17 cellular contexts compared by ENCODE assay signal in the genomic region with DNA sequence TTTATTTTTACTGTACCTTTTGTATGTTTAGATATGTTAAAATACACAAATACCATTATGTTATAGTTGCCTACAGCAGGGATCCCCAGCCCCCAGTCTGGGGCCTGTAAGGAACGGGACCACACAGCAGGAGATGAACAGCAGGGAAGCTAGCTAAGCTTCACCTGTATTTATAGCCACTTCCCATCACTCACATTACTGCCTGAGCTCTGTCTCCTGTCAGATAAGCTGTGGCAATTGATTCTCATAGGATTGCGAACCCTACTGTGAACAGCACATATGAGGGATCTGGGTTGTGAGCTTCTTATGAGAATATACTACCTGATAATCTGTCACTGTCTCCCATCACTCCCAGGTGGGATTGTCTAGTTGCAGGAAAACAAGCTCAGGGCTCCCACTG.
DNase-seq lines count a peak whose midpoint lies in the region; ATAC-seq and TF ChIP-seq lines count a peak whose summit lies in the region.
"Had no signal": no experiment of that assay in that cellular context is flagged by ENCODE, and none has a peak within 500 bp of the region (broad histone marks: within the 10 kb centered on the region; RNA-seq: fewer than 3 reads in every experiment).

No MANE protein-coding gene starts in this region.

- H3K9me3 Mint-ChIP-seq in H9: no peaks in the 10 kb centered on the region
- H3K9me3 Mint-ChIP-seq: CD8-positive, alpha-beta memory T cell; HFFc6 had no signal

- no CpG with 5 or more reads among the region's 2 CpGs for WGBS in H9 (ENCODE audit: extremely low coverage, insufficient read length, low lambda C conversion rate)

- H3K27ac Mint-ChIP-seq in H9: no peak overlapping the region
- H3K27ac Mint-ChIP-seq: CD8-positive, alpha-beta memory T cell; HFFc6 had no signal

- H2BK12ac ChIP-seq in H9 (ENCODE audit: insufficient read length, low read depth, low read length): no peak overlapping the region

- H3K9ac ChIP-seq in H9 (ENCODE audit: extremely low read depth, insufficient read length, low read length): no peak overlapping the region
- H3K9ac ChIP-seq: BLaER1, GM23248 had no signal

- TF ChIP-seq EP300 in Ishikawa (IDR thresholded peaks at IDR 0.05; ENCODE audit: borderline replicate concordance): peak; percentile 24; the same call in 1 of the 2 replicates

- peak in 2 of 3 experiments; percentile 45 to 77 for DNase-seq in NCI-H1417 (lab: John Stamatoyannopoulos, UW)
- no peak for DNase-seq in NCI-H1417 treated with DMSO at 0.1 percent for 48 hours (lab: John Stamatoyannopoulos, UW)
- peak; percentile 9 for DNase-seq in NCI-H82 treated with DMSO at 0.1 percent for 48 hours (lab: John Stamatoyannopoulos, UW; ENCODE audit: unreplicated experiment)
- no peak for DNase-seq in NCI-H748 (lab: John Stamatoyannopoulos, UW; ENCODE audit: unreplicated experiment)
- DNase-seq in H9: no peak
- no peak for DNase-seq in Right ventricle myocardium inferior (ENCODE audit: missing footprints)
- DNase-seq: AML-193; CD8-positive, alpha-beta memory T cell; DMS 273 treated with DMSO at 0.1 percent for 48 hours; GM23248; H7; HFFc6; KBM-7 had no signal

- H3K56ac ChIP-seq in H9 (ENCODE audit: insufficient read length, low read depth, low read length): no peak overlapping the region

- no peak for TF ChIP-seq CTCF in H9 (conservative IDR thresholded peaks at IDR 0.05)

- H3K18ac ChIP-seq in H9 (ENCODE audit: insufficient read length, low read depth, low read length): no peak overlapping the region

- H2AK5ac ChIP-seq in H9 (ENCODE audit: insufficient read length, low read length): no peak overlapping the region

- no peak overlapping the region for H3K4me3 Mint-ChIP-seq in H9
- H3K4me3 Mint-ChIP-seq: CD8-positive, alpha-beta memory T cell; HFFc6 had no signal

- TF ChIP-seq RAD21 in Ishikawa (IDR thresholded peaks at IDR 0.05; ENCODE audit: low read depth): no peak

- peaks cover 3% of the 10 kb centered on the region for H4K20me1 ChIP-seq in H9 (ENCODE audit: control insufficient read depth, insufficient read depth, insufficient read length)
- H4K20me1 ChIP-seq: BLaER1 had no signal

- no peak overlapping the region for H3K27ac ChIP-seq in H9 (ENCODE audit: insufficient read length, low read depth, low read length)
- H3K27ac ChIP-seq: 22Rv1, BLaER1, GM23248 had no signal

- H2AFZ ChIP-seq in H9 (ENCODE audit: low read length): no peak overlapping the region
- H2AFZ ChIP-seq: GM23248 had no signal

- H3K27me3 ChIP-seq in H9 (ENCODE audit: insufficient read depth, low read length): no peaks in the 10 kb centered on the region
- H3K27me3 ChIP-seq: BLaER1 had no signal

- no peaks in the 10 kb centered on the region for H3K4me1 ChIP-seq in H9 (ENCODE audit: insufficient read depth, low read length)
- H3K4me1 ChIP-seq: BLaER1 had no signal

- no peaks in the 10 kb centered on the region for H3K23me2 ChIP-seq in H9 (ENCODE audit: insufficient read length, low read depth, low read length, poor library complexity, severe bottlenecking)

- H3K79me1 ChIP-seq in H9 (ENCODE audit: insufficient read depth, low read depth, low read length, poor library complexity, severe bottlenecking): no peaks in the 10 kb centered on the region

- no peak overlapping the region for H4K5ac ChIP-seq in H9 (ENCODE audit: insufficient read length, low read depth, low read length)

- H3K27me3 Mint-ChIP-seq in H9 (ENCODE audit: low read depth): no peaks in the 10 kb centered on the region
- H3K27me3 Mint-ChIP-seq: CD8-positive, alpha-beta memory T cell had no signal

- H3K4me1 Mint-ChIP-seq in H9: peaks cover 4 to 6% of the 10 kb centered on the region in 2 experiments
- H3K4me1 Mint-ChIP-seq: CD8-positive, alpha-beta memory T cell had no signal

- no peak overlapping the region for H2BK15ac ChIP-seq in H9 (ENCODE audit: low read depth, low read length)

- no peak for ATAC-seq in Right ventricle myocardium inferior
- no peak for ATAC-seq in HG03175 (IDR thresholded peaks at IDR 0.05; ENCODE audit: unreplicated experiment)

- no peak overlapping the region for H4K8ac ChIP-seq in H9 (replicated peaks; ENCODE audit: insufficient read length, low read depth, low read length)

- H2BK20ac ChIP-seq in H9 (ENCODE audit: low read depth, low read length, poor library complexity, severe bottlenecking): no peak overlapping the region

- no peak overlapping the region for H4K91ac ChIP-seq in H9 (ENCODE audit: insufficient read length, low read depth, low read length)

- no peaks in the 10 kb centered on the region for H3K79me2 ChIP-seq in H9 (ENCODE audit: insufficient read depth, low read length)

- intact Hi-C loops in Right ventricle myocardium inferior (cut with DNase I): no loop called here

- no peak overlapping the region for H3K4me2 ChIP-seq in H9 (ENCODE audit: insufficient read depth, insufficient read length, low read length)
- H3K4me2 ChIP-seq: BLaER1 had no signal

- no peak overlapping the region for H2BK5ac ChIP-seq in H9 (ENCODE audit: insufficient read length, low read length)

- H3T11ph ChIP-seq in H9 (ENCODE audit: low read length): no peak overlapping the region

- no peak overlapping the region for H3K14ac ChIP-seq in H9 (ENCODE audit: insufficient read depth, low read length)

- H3K4ac ChIP-seq in H9 (ENCODE audit: low read depth, low read length): no peak overlapping the region

- no peaks in the 10 kb centered on the region for H3K36me3 Mint-ChIP-seq in H9 (ENCODE audit: insufficient read depth in 1 of 3, low read depth in 3 of 3)
- H3K36me3 Mint-ChIP-seq: CD8-positive, alpha-beta memory T cell had no signal

- H3K23ac ChIP-seq in H9 (ENCODE audit: insufficient read length, low read depth, low read length): no peak overlapping the region

- no peaks in the 10 kb centered on the region for H3K9me3 ChIP-seq in H9 (ENCODE audit: control insufficient read depth, low read depth, low read length)
- H3K9me3 ChIP-seq: BLaER1 had no signal

- no peak overlapping the region for H2BK120ac ChIP-seq in H9 (ENCODE audit: low read depth, low read length, poor library complexity, severe bottlenecking)

TF ChIP-seq in Ishikawa, 13 proteins besides CTCF, POLR2A, EP300 and RAD21:
- TF ChIP-seq MAX (IDR thresholded peaks at IDR 0.05) (no peak), TEAD4 (IDR thresholded peaks at IDR 0.05) (0 out of 2 replicates have a peak, but pooled peaks have one; percentile 20)

Comparison
In these comparisons a context has a peak if more than half of its experiments do, and no peak if none do; other contexts are left out.
1. DNase-seq: peak in NCI-H1417 (2 of 3) and NCI-H82 treated with DMSO at 0.1 percent for 48 hours (single experiment); none in NCI-H1417 treated with DMSO at 0.1 percent for 48 hours (single experiment), NCI-H748 (single experiment), H9 (single experiment) and Right ventricle myocardium inferior (single experiment).